ENCODE assay signal across 1 cellular context in the genomic region with DNA sequence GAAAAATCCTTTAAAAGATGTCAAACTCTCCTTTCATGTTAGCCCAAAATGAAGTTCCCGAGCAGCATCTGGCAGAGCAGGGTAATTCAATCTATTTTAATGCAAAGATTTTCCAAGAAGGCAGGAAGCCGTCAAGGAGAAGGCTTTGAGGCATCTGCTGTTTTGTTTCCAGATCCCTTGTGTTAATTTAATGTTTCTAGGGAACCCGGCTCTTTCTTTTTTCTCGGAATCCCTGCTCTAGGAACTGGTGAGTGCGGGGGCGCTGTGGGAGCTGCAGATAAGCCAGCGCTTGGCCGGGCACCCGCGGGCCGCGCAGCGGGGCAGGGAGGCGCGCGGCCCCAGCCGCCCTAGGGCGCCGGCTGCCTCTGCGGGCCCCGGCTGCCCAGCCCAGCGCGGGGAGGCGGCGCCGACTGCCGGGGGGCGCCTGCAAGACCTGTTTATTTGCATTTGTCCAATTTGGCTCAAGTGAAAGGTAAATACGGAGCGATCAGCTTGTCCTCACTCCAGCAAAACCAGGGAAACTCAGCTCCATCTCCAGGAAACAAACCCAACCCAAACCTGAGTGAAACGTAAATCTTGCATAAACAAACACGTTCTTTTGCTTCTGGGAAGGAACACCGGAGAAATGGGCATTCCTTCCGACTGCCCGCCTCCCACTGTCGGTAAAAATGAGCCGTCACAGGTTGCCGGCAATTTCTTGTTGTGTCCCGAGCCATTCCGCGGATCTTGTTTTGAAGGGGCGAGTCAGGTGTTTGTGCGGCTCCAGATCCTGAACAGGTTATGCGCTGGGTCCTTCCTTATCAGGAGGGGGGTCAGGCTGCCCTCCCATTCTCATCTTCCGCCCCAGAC.
TF ChIP-seq lines count a peak whose summit lies in the region.

No MANE protein-coding gene starts in this region.

TF ChIP-seq in liver, 16 proteins besides CTCF, POLR2A, EP300 and RAD21 (continued from another document):
- TF ChIP-seq, protein P1, sequence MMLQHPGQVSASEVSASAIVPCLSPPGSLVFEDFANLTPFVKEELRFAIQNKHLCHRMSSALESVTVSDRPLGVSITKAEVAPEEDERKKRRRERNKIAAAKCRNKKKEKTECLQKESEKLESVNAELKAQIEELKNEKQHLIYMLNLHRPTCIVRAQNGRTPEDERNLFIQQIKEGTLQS (IDR thresholded peaks at IDR 0.05) = no peak
- peak; percentile 7 for TF ChIP-seq YY1 (IDR thresholded peaks at IDR 0.05)
- TF ChIP-seq FOXA1 (IDR thresholded peaks at IDR 0.05) = peak; percentile 81
- peak in 1 of 2 donors; percentile 76 for TF ChIP-seq EGR1 (IDR thresholded peaks at IDR 0.05; ENCODE audit: low read depth in 2 of 2)
- TF ChIP-seq JUND (IDR thresholded peaks at IDR 0.05) = peak in 1 of 2 donors; percentile 29
